ENCODE assay signal across 8 cellular contexts in genomic region chr20:39874049-39874893, GRCh38.
DNase-seq lines count a peak whose midpoint lies in the region; ATAC-seq and TF ChIP-seq lines count a peak whose summit lies in the region.

No MANE protein-coding gene starts in this region.

- H3K36me3 Mint-ChIP-seq in CD14-positive monocyte, result no peaks in the 10 kb centered on the region
- no peaks in the 10 kb centered on the region for H3K36me3 Mint-ChIP-seq in activated CD4-positive, alpha-beta memory T cell treated with anti-CD3 and anti-CD28 coated beads, Interleukin-2, amount 10 ng/mL, durations not matched to agents 7 days and 5 days (ENCODE audit: low read depth)

- CTCF ChIA-PET in activated CD4-positive, alpha-beta memory T cell treated with anti-CD3 and anti-CD28 coated beads, Interleukin-2, amount 10 ng/mL, durations not matched to agents 7 days and 5 days (lab: Charles Lee), result interaction anchor here (0.5 to 1.2 kb wide), 2 partner anchors 606 to 1135 kb away, joined by 3 to 4 read pairs; no protein-coding TSS in a partner anchor

- no peak overlapping the region for H3K27ac Mint-ChIP-seq in CD14-positive monocyte
- H3K27ac Mint-ChIP-seq in activated CD4-positive, alpha-beta memory T cell treated with anti-CD3 and anti-CD28 coated beads, Interleukin-2, amount 10 ng/mL, durations not matched to agents 7 days and 5 days, result no peak overlapping the region

- POLR2A ChIA-PET in activated CD4-positive, alpha-beta memory T cell treated with anti-CD3 and anti-CD28 coated beads, Interleukin-2, amount 10 ng/mL, durations not matched to agents 7 days and 5 days (lab: Charles Lee), result no interaction called here

- no peak for DNase-seq in CD14-positive monocyte (ENCODE audit: low spot score)
- DNase-seq in NCI-H345 (lab: John Stamatoyannopoulos, UW), result peak; percentile 83
- peak; percentile 22 for DNase-seq in activated CD4-positive, alpha-beta memory T cell treated with anti-CD3 and anti-CD28 coated beads, Interleukin-2, amount 10 ng/mL, durations not matched to agents 7 days and 5 days
- DNase-seq in cardiac septum (ENCODE audit: low spot score), result peak; percentile 83
- DNase-seq in retinal pigment epithelial cell (ENCODE audit: low read depth), result peak; percentile 45
- DNase-seq in middle frontal gyrus (ENCODE audit: extremely low spot score, low spot score), result no peak

- H3K4me3 ChIP-seq in retinal pigment epithelial cell (ENCODE audit: low read length), result no peak overlapping the region

- no peak overlapping the region for H3K4me3 Mint-ChIP-seq in CD14-positive monocyte
- no peak overlapping the region for H3K4me3 Mint-ChIP-seq in activated CD4-positive, alpha-beta memory T cell treated with anti-CD3 and anti-CD28 coated beads, Interleukin-2, amount 10 ng/mL, durations not matched to agents 7 days and 5 days

- no peaks in the 10 kb centered on the region for H3K4me1 Mint-ChIP-seq in CD14-positive monocyte
- H3K4me1 Mint-ChIP-seq in activated CD4-positive, alpha-beta memory T cell treated with anti-CD3 and anti-CD28 coated beads, Interleukin-2, amount 10 ng/mL, durations not matched to agents 7 days and 5 days, result no peaks in the 10 kb centered on the region

- TF ChIP-seq CTCF in CD14-positive monocyte (IDR thresholded peaks at IDR 0.05) (peak; percentile 53), retinal pigment epithelial cell (conservative IDR thresholded peaks at IDR 0.05; ENCODE audit: low read depth, low read length) (peak; percentile 94)

- H3K9me3 Mint-ChIP-seq in CD14-positive monocyte, result no peaks in the 10 kb centered on the region
- no peaks in the 10 kb centered on the region for H3K9me3 Mint-ChIP-seq in activated CD4-positive, alpha-beta memory T cell treated with anti-CD3 and anti-CD28 coated beads, Interleukin-2, amount 10 ng/mL, durations not matched to agents 7 days and 5 days

- ATAC-seq in GM18867 (IDR thresholded peaks at IDR 0.05; ENCODE audit: unreplicated experiment), result peak; percentile 95
- peak; percentile 71 for ATAC-seq in HG03097 (IDR thresholded peaks at IDR 0.05; ENCODE audit: low FRiP score, unreplicated experiment)

- H3K27me3 Mint-ChIP-seq in CD14-positive monocyte (ENCODE audit: low read depth in 3 of 3), result peaks cover 0 to 3% (median 0%) of the 10 kb centered on the region in 3 donors
- no peaks in the 10 kb centered on the region for H3K27me3 Mint-ChIP-seq in activated CD4-positive, alpha-beta memory T cell treated with anti-CD3 and anti-CD28 coated beads, Interleukin-2, amount 10 ng/mL, durations not matched to agents 7 days and 5 days

- intact Hi-C loops in CD14-positive monocyte (cut with micrococcal nuclease), result no loop called here
- intact Hi-C loops in cardiac septum (cut with DNase I), result loop anchor here (1.0 to 10.0 kb wide), 2 partner anchors 279 to 605 kb away; no protein-coding TSS in a partner anchor

Comparison
In these comparisons a context has a peak if more than half of its experiments do, and no peak if none do; other contexts are left out.
1. DNase-seq: peak in NCI-H345 (single experiment), activated CD4-positive, alpha-beta memory T cell treated with anti-CD3 and anti-CD28 coated beads, Interleukin-2, amount 10 ng/mL, durations not matched to agents 7 days and 5 days (single experiment), cardiac septum (single experiment) and retinal pigment epithelial cell (single experiment); none in CD14-positive monocyte (single experiment) and middle frontal gyrus (single experiment).